ENCODE assay signal across 12 cellular contexts in genomic region chr9:137410236-137410890, GRCh38. TPM values are rescaled to one million over a fixed set of nuclear protein-coding genes. Genes with fewer than 3 reads are reported as not detected.
DNase-seq lines count a peak whose midpoint lies in the region; ATAC-seq and TF ChIP-seq lines count a peak whose summit lies in the region.
"Not testable (repeated sequence)": the region's sequence is repeated elsewhere in the genome, so short reads cannot be mapped to it uniquely, and the experiment has no call there.
"Had no signal": no experiment of that assay in that cellular context is flagged by ENCODE, and none has a peak within 500 bp of the region (broad histone marks: within the 10 kb centered on the region; RNA-seq: fewer than 3 reads in every experiment).

No MANE protein-coding gene starts in this region.

- H4K12ac ChIP-seq in trophoblast cell (ENCODE audit: low read depth, low read length): not testable (repeated sequence)

- H2BK15ac ChIP-seq in mesenchymal stem cell (ENCODE audit: low read depth, poor library complexity, severe bottlenecking): peak overlapping the region; percentile 70

- H3K27me3 ChIP-seq in BLaER1: peaks cover 20% of the 10 kb centered on the region; the same call in 1 of the 2 replicates
- H3K27me3 ChIP-seq in RWPE2 (ENCODE audit: insufficient read depth, poor library complexity, severe bottlenecking); body of pancreas; right cardiac atrium (ENCODE audit: control insufficient read depth, insufficient read depth); mesenchymal stem cell (ENCODE audit: control insufficient read depth in 1 of 2, insufficient read depth in 1 of 2, low read length in 2 of 2); trophoblast cell (ENCODE audit: insufficient read depth, low read length): not testable (repeated sequence)

- H3K4me2 ChIP-seq in BLaER1 (peak overlapping the region; percentile 98), mesenchymal stem cell (ENCODE audit: low read length, poor library complexity, severe bottlenecking) (peak overlapping the region; percentile 53)
- not testable (repeated sequence) for H3K4me2 ChIP-seq in trophoblast cell (ENCODE audit: low read length)

- TF ChIP-seq CTCF in RWPE2 (IDR thresholded peaks at IDR 0.05; ENCODE audit: poor library complexity, severe bottlenecking); body of pancreas (IDR thresholded peaks at IDR 0.05): not testable (repeated sequence)

- not testable (repeated sequence) for H3K9ac ChIP-seq in BLaER1; mesenchymal stem cell (ENCODE audit: low read length); trophoblast cell (ENCODE audit: low read length)

- not testable (repeated sequence) for DNase-seq in RWPE2 (ENCODE audit: low spot score); mesenchymal stem cell; trophoblast cell
- peak in 3 of 4 donors; percentile 39 to 50 (median 45) for DNase-seq in body of pancreas
- DNase-seq in glomerular visceral epithelial cell (ENCODE audit: extremely low spot score): peak; percentile 78
- DNase-seq in right cardiac atrium: peak in 2 of 3 donors; percentile 16 to 49

- H3K9me3 ChIP-seq in BLaER1; RWPE2 (ENCODE audit: severe bottlenecking); body of pancreas; right cardiac atrium (ENCODE audit: control insufficient read depth, low read length); mesenchymal stem cell (ENCODE audit: control insufficient read depth, low read length); trophoblast cell (ENCODE audit: insufficient read depth, low read depth, low read length): not testable (repeated sequence)

- not testable (repeated sequence) for TF ChIP-seq RAD21 in Ishikawa (IDR thresholded peaks at IDR 0.05; ENCODE audit: low read depth)

- H2BK120ac ChIP-seq in mesenchymal stem cell (ENCODE audit: low read depth, low read length): peak overlapping the region; percentile 37
- H2BK120ac ChIP-seq in trophoblast cell (ENCODE audit: insufficient read depth, low read length, poor library complexity): not testable (repeated sequence)

- peak overlapping the region; percentile 46; the same call in 1 of the 2 replicates for H3K4me3 ChIP-seq in BLaER1
- not testable (repeated sequence) for H3K4me3 ChIP-seq in RWPE2 (ENCODE audit: severe bottlenecking); body of pancreas; right cardiac atrium (ENCODE audit: low read length); mesenchymal stem cell (ENCODE audit: insufficient read depth in 1 of 2, low read depth in 1 of 2, low read length in 2 of 2); trophoblast cell (ENCODE audit: low read depth, low read length)

- H3K36me3 ChIP-seq in BLaER1; RWPE2 (ENCODE audit: low read depth); body of pancreas (replicated peaks in 1 of 2; ENCODE audit: insufficient read depth in 1 of 2, low read depth in 2 of 2); trophoblast cell (ENCODE audit: control insufficient read depth in 1 of 2, insufficient read depth in 2 of 2, low read length in 2 of 2): not testable (repeated sequence)
- H3K36me3 ChIP-seq in mesenchymal stem cell (ENCODE audit: control insufficient read depth in 1 of 2, insufficient read depth in 2 of 2, low read depth in 1 of 2, low read length in 2 of 2): peaks cover 0 to 16% of the 10 kb centered on the region in 2 experiments

- peak overlapping the region in 1 of 2 experiments; percentile 93 for H3K14ac ChIP-seq in mesenchymal stem cell (ENCODE audit: low read length in 2 of 2)
- not testable (repeated sequence) for H3K14ac ChIP-seq in trophoblast cell (ENCODE audit: low read length)

- not testable (repeated sequence) for H2AFZ ChIP-seq in mesenchymal stem cell (ENCODE audit: low read depth, low read length); trophoblast cell (ENCODE audit: insufficient read depth, low read length, poor library complexity)

- H2AK5ac ChIP-seq in mesenchymal stem cell (ENCODE audit: low read length, severe bottlenecking): peak overlapping the region; percentile 81
- H2AK5ac ChIP-seq in trophoblast cell (ENCODE audit: low read length): not testable (repeated sequence)

- H2BK5ac ChIP-seq in mesenchymal stem cell (ENCODE audit: low read depth, low read length, poor library complexity, severe bottlenecking): peak overlapping the region; percentile 81
- not testable (repeated sequence) for H2BK5ac ChIP-seq in trophoblast cell (ENCODE audit: low read depth, low read length, poor library complexity)

- H3K79me2 ChIP-seq in trophoblast cell (ENCODE audit: control insufficient read depth, insufficient read depth, low read length, poor library complexity): not testable (repeated sequence)

- not testable (repeated sequence) for ATAC-seq in RWPE2 (ENCODE audit: low read depth); right cardiac atrium
- ATAC-seq in body of pancreas: peak; percentile 22

- TF ChIP-seq EP300 in Ishikawa (IDR thresholded peaks at IDR 0.05; ENCODE audit: borderline replicate concordance): peak; percentile 91

- H2BK12ac ChIP-seq in mesenchymal stem cell (ENCODE audit: low read length in 2 of 2) (peak overlapping the region; percentile 15 to 79), trophoblast cell (ENCODE audit: low read length) (peak overlapping the region; percentile 4)

- intact Hi-C loops in body of pancreas (cut with DNase I): loop anchor here (10.0 kb wide), 1 partner anchor 96 kb away; no protein-coding TSS in a partner anchor
- intact Hi-C loops in right cardiac atrium (cut with DNase I): not testable (repeated sequence)

- peak overlapping the region in 1 of 2 experiments; percentile 13 for H3K4ac ChIP-seq in mesenchymal stem cell (ENCODE audit: low read depth in 1 of 2, low read length in 2 of 2)
- not testable (repeated sequence) for H3K4ac ChIP-seq in trophoblast cell (ENCODE audit: low read depth, low read length)

- H4K20me1 ChIP-seq in BLaER1: peaks cover 78% of the 10 kb centered on the region

- not testable (repeated sequence) for TF ChIP-seq POLR2A in body of pancreas (IDR thresholded peaks at IDR 0.05)

- H3K4me1 ChIP-seq in BLaER1: peaks cover 92% of the 10 kb centered on the region
- H3K4me1 ChIP-seq in RWPE2 (ENCODE audit: insufficient read depth, poor library complexity, severe bottlenecking): peaks cover 29% of the 10 kb centered on the region
- peaks cover 32% of the 10 kb centered on the region for H3K4me1 ChIP-seq in body of pancreas
- not testable (repeated sequence) for H3K4me1 ChIP-seq in right cardiac atrium (ENCODE audit: control insufficient read depth, insufficient read depth, low read length)
- H3K4me1 ChIP-seq in mesenchymal stem cell (ENCODE audit: control insufficient read depth, insufficient read depth, low read depth, low read length): peaks cover 49% of the 10 kb centered on the region
- peaks cover 0 to 16% of the 10 kb centered on the region in 2 experiments for H3K4me1 ChIP-seq in trophoblast cell (ENCODE audit: control insufficient read depth in 1 of 2, insufficient read depth in 2 of 2, low read length in 2 of 2)

- not testable (repeated sequence) for H3K23ac ChIP-seq in mesenchymal stem cell (ENCODE audit: low read length in 2 of 2); trophoblast cell (ENCODE audit: low read length)

- H3K27ac ChIP-seq in BLaER1: peak overlapping the region; percentile 59; the same call in 1 of the 2 replicates
- peak overlapping the region; percentile 82 for H3K27ac ChIP-seq in RWPE2 (ENCODE audit: poor library complexity, severe bottlenecking)
- peak overlapping the region; percentile 47 to 93 (median 78) for H3K27ac ChIP-seq in body of pancreas
- H3K27ac ChIP-seq in right cardiac atrium (ENCODE audit: low read length): peak overlapping the region; percentile 38
- peak overlapping the region; percentile 64 for H3K27ac ChIP-seq in mesenchymal stem cell (ENCODE audit: low read length, poor library complexity, severe bottlenecking)
- not testable (repeated sequence) for H3K27ac ChIP-seq in trophoblast cell (ENCODE audit: low read depth, low read length)

- H3K79me1 ChIP-seq in mesenchymal stem cell (replicated peaks; ENCODE audit: low read length, poor library complexity, severe bottlenecking): peaks cover 25% of the 10 kb centered on the region
- H3K79me1 ChIP-seq in trophoblast cell (ENCODE audit: low read length): not testable (repeated sequence)

- not testable (repeated sequence) for H3K18ac ChIP-seq in mesenchymal stem cell (ENCODE audit: low read depth in 1 of 2, low read length in 2 of 2); trophoblast cell (ENCODE audit: low read length)

- H4K8ac ChIP-seq in mesenchymal stem cell (ENCODE audit: low read length): peak overlapping the region; percentile 36
- H4K8ac ChIP-seq in trophoblast cell (ENCODE audit: low read depth, low read length): not testable (repeated sequence)

- H4K91ac ChIP-seq in mesenchymal stem cell (ENCODE audit: low read length): peak overlapping the region; percentile 45
- H4K91ac ChIP-seq in trophoblast cell (ENCODE audit: low read depth, low read length): not testable (repeated sequence)

- 53 to 57% methylated on average over 12 to 18 of the region's 18 CpGs for WGBS in body of pancreas, 2 donors
- 80% methylated on average over 18 of the region's 18 CpGs for WGBS in right cardiac atrium
- WGBS in mesenchymal stem cell: 94% methylated on average over 18 of the region's 18 CpGs
- WGBS in trophoblast cell (ENCODE audit: extremely low coverage, insufficient coverage, insufficient read length): no CpG with 5 or more reads among the region's 18 CpGs

RNA-seq across cellular contexts. Expression of gene EXD3, which starts 12.6 kb away (rescaled TPM):
- total RNA-seq in body of pancreas (10 to 100 TPM; 23.3 to 34.9 TPM), right cardiac atrium (10 to 100 TPM in 2 of 4 donors, 1 to 10 TPM in 2; 7.9 to 13.4 (median 11.1) TPM)
- 14.6 TPM for polyA plus RNA-seq in right cardiac atrium
- polyA plus RNA-seq in mesenchymal stem cell (2013, experiment 1 of 2): 7.1 TPM
- 7.2 TPM for polyA plus RNA-seq in mesenchymal stem cell (2013, experiment 2 of 2)
- 4.7 and 5.1 TPM in 2 replicates for polyA plus RNA-seq in trophoblast cell (2013)

RNA-seq across cellular contexts. Expression of gene NOXA1, which starts 12.8 kb away (rescaled TPM):
- total RNA-seq in body of pancreas: 10 to 100 TPM in 1 of 2 donors, 1 to 10 TPM in 1; 7.3 to 12.9 TPM
- total RNA-seq in right cardiac atrium: 1 to 10 TPM; 3.1 to 7.5 (median 4.5) TPM
- polyA plus RNA-seq in right cardiac atrium: 4.3 TPM
- polyA plus RNA-seq in mesenchymal stem cell (2013, experiment 1 of 2): 0.21 TPM
- polyA plus RNA-seq in mesenchymal stem cell (2013, experiment 2 of 2): 0.14 TPM
- 0.19 and 0.21 TPM in 2 replicates for polyA plus RNA-seq in trophoblast cell (2013)

RNA-seq across cellular contexts. Expression of gene ENTPD8, which starts 30.8 kb away (rescaled TPM):
- 1 to 10 TPM; 2.0 to 2.3 TPM for total RNA-seq in body of pancreas
- total RNA-seq in right cardiac atrium: not detected
- polyA plus RNA-seq in right cardiac atrium: not detected
- 0.01 TPM for polyA plus RNA-seq in mesenchymal stem cell (2013, experiment 1 of 2)
- polyA plus RNA-seq in mesenchymal stem cell (2013, experiment 2 of 2): 0.03 TPM
- 0.08 and 0.11 TPM in 2 replicates for polyA plus RNA-seq in trophoblast cell (2013)
- total RNA-seq: GM23248, Right ventricle myocardium inferior had no signal
- polyA plus RNA-seq: AG04450, CD14-positive monocyte, GM23248 had no signal

RNA-seq across cellular contexts. Expression of gene NSMF, which starts 48.8 kb away (rescaled TPM):
- total RNA-seq in body of pancreas (10 to 100 TPM; 65.4 to 65.9 TPM), right cardiac atrium (10 to 100 TPM; 12.4 to 21.5 (median 18.6) TPM)
- 25.5 TPM for polyA plus RNA-seq in right cardiac atrium
- polyA plus RNA-seq in mesenchymal stem cell (2013, experiment 1 of 2): 30.2 TPM
- 30.0 TPM for polyA plus RNA-seq in mesenchymal stem cell (2013, experiment 2 of 2)
- polyA plus RNA-seq in trophoblast cell (2013): 18.1 and 19.1 TPM in 2 replicates
